12 cellular contexts compared by ENCODE assay signal in the genomic region with DNA sequence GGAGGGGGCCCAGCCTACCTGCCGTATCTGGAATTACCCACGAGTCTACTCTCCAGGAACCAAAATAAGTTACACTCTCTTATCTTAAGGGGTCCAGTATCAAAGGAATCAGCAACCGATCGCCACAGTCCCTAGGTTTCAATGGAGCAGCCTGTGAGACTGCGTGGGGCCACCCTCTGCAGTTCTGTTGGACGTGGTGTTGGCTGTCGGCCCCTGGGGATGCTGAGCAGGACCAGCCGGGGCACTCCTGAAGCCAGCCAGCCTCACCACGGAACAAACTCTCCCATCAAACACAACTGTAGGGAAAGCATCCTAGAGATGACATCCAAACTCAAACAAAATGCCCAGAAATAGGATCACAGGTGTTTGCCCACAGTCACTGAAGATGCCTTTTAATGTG. TPM values are rescaled to one million over a fixed set of nuclear protein-coding genes. Genes with fewer than 3 reads are reported as not detected.
DNase-seq lines count a peak whose midpoint lies in the region; ATAC-seq and TF ChIP-seq lines count a peak whose summit lies in the region.
"Had no signal": no experiment of that assay in that cellular context is flagged by ENCODE, and none has a peak within 500 bp of the region (broad histone marks: within the 10 kb centered on the region; RNA-seq: fewer than 3 reads in every experiment).

No MANE protein-coding gene starts in this region.

- H3K9me3 Mint-ChIP-seq in MCF 10A (ENCODE audit: unreplicated experiment): no peaks in the 10 kb centered on the region
- H3K9me3 Mint-ChIP-seq in activated T-cell treated with anti-CD3 and anti-CD28 coated beads, Interleukin-2, amount 50 U/mL, for 4 hours: no peaks in the 10 kb centered on the region
- H3K9me3 Mint-ChIP-seq: activated T-helper 1 cell treated with anti-CD3 and anti-CD28 coated beads, Interleukin-12 subunit alpha, Interleukin-12 subunit beta, Interleukin-2, Interleukin-4 antibody, amounts not matched to agents 30 ng/mL and 10 ng/mL and 1 ng/mL, durations not matched to agents 14 hours and 24 hours and 36 hours had no signal

- no peaks in the 10 kb centered on the region for H3K27me3 ChIP-seq in sigmoid colon
- H3K27me3 ChIP-seq: brain microvascular endothelial cell had no signal

- no peaks in the 10 kb centered on the region for H3K36me3 ChIP-seq in sigmoid colon
- H3K36me3 ChIP-seq: brain microvascular endothelial cell had no signal

- CTCF ChIA-PET in MCF 10A (lab: Yijun Ruan, JAX): interaction anchor here (0.7 to 1.1 kb wide), 3 partner anchors 50 to 183 kb away, joined by 3 to 5 read pairs (median 4); no protein-coding TSS in a partner anchor

- 82 to 87% methylated on average over 9 of the region's 9 CpGs for WGBS in sigmoid colon, 2 donors

- no peaks in the 10 kb centered on the region for H3K27me3 Mint-ChIP-seq in MCF 10A (ENCODE audit: insufficient read depth, unreplicated experiment)
- H3K27me3 Mint-ChIP-seq in activated T-cell treated with anti-CD3 and anti-CD28 coated beads, Interleukin-2, amount 50 U/mL, for 4 hours (ENCODE audit: low read depth): no peaks in the 10 kb centered on the region

- H3K4me3 ChIP-seq in sigmoid colon: peak overlapping the region in 2 of 4 donors; percentile 1 to 6

- TF ChIP-seq CTCF in 22Rv1 (IDR thresholded peaks at IDR 0.05) (no peak), MCF 10A (IDR thresholded peaks at IDR 0.05; ENCODE audit: unreplicated experiment) (no peak), sigmoid colon (IDR thresholded peaks at IDR 0.05) (no peak)

- intact Hi-C loops in MCF 10A (cut with micrococcal nuclease): loop anchor here (5.0 kb wide), 2 partner anchors 51 to 106 kb away; no protein-coding TSS in a partner anchor
- intact Hi-C loops in left ventricle myocardium superior (cut with micrococcal nuclease): loop anchor here (5.0 kb wide), 1 partner anchor 51 kb away; no protein-coding TSS in a partner anchor
- intact Hi-C loops in sigmoid colon (cut with DNase I): loop anchor here (5.0 kb wide), 1 partner anchor 46 kb away; no protein-coding TSS in a partner anchor

- H3K27ac Mint-ChIP-seq in MCF 10A (ENCODE audit: low read depth, unreplicated experiment): peak overlapping the region; percentile 28
- H3K27ac Mint-ChIP-seq: activated T-helper 1 cell treated with anti-CD3 and anti-CD28 coated beads, Interleukin-12 subunit alpha, Interleukin-12 subunit beta, Interleukin-2, Interleukin-4 antibody, amounts not matched to agents 30 ng/mL and 10 ng/mL and 1 ng/mL, durations not matched to agents 14 hours and 24 hours and 36 hours had no signal

- peak overlapping the region; percentile 78 for H3K27ac ChIP-seq in 22Rv1
- H3K27ac ChIP-seq in sigmoid colon: peak overlapping the region; percentile 49 to 76 (median 68)
- H3K27ac ChIP-seq: brain microvascular endothelial cell had no signal

- no peaks in the 10 kb centered on the region for H3K36me3 Mint-ChIP-seq in MCF 10A (ENCODE audit: insufficient read depth, unreplicated experiment)
- no peaks in the 10 kb centered on the region for H3K36me3 Mint-ChIP-seq in activated T-cell treated with anti-CD3 and anti-CD28 coated beads, Interleukin-2, amount 50 U/mL, for 4 hours (ENCODE audit: insufficient read depth)

- TF ChIP-seq POLR2A in sigmoid colon (IDR thresholded peaks at IDR 0.05): no peak

- ATAC-seq in left ventricle myocardium superior: peak; percentile 55
- ATAC-seq in activated T-cell treated with anti-CD3 and anti-CD28 coated beads, Interleukin-2, amount 50 U/mL, for 4 hours: no peak

- BruUV-seq in MCF 10A (replicated peaks; lab: Mats Ljungman, UMichigan): no TSS peak

- H3K4me3 Mint-ChIP-seq in MCF 10A (ENCODE audit: unreplicated experiment): peak overlapping the region; percentile 67
- no peak overlapping the region for H3K4me3 Mint-ChIP-seq in activated T-cell treated with anti-CD3 and anti-CD28 coated beads, Interleukin-2, amount 50 U/mL, for 4 hours
- H3K4me3 Mint-ChIP-seq: activated T-helper 1 cell treated with anti-CD3 and anti-CD28 coated beads, Interleukin-12 subunit alpha, Interleukin-12 subunit beta, Interleukin-2, Interleukin-4 antibody, amounts not matched to agents 30 ng/mL and 10 ng/mL and 1 ng/mL, durations not matched to agents 14 hours and 24 hours and 36 hours had no signal

- no peak for TF ChIP-seq EP300 in sigmoid colon (IDR thresholded peaks at IDR 0.05)

- no peak for DNase-seq in MCF 10A (ENCODE audit: unreplicated experiment)
- peak; percentile 57 for DNase-seq in left ventricle myocardium superior
- DNase-seq in sigmoid colon: no peak
- no peak for DNase-seq in T1000 (lab: John Stamatoyannopoulos, UW)
- DNase-seq in stimulated activated CD4-positive, alpha-beta T cell treated with anti-CD3 and anti-CD28 coated beads, Interleukin-1b, Interleukin-23, amount 100 ng/mL, for 48 hours: no peak
- DNase-seq in activated T-cell treated with anti-CD3 and anti-CD28 coated beads, Interleukin-2, amount 50 U/mL, for 4 hours: no peak
- no peak for DNase-seq in amniotic stem cell (lab: John Stamatoyannopoulos, UW)
- DNase-seq: brain microvascular endothelial cell, erythroblast, NCI-H2107 had no signal

- H3K9me3 ChIP-seq in sigmoid colon: no peaks in the 10 kb centered on the region

- peaks cover 0 to 49% (median 30%) of the 10 kb centered on the region in 4 donors for H3K4me1 ChIP-seq in sigmoid colon

- peaks cover 39% of the 10 kb centered on the region for H3K4me1 Mint-ChIP-seq in MCF 10A (ENCODE audit: insufficient read depth, unreplicated experiment)
- H3K4me1 Mint-ChIP-seq in activated T-cell treated with anti-CD3 and anti-CD28 coated beads, Interleukin-2, amount 50 U/mL, for 4 hours (ENCODE audit: low read depth): no peaks in the 10 kb centered on the region

- POLR2A ChIA-PET in MCF 10A (lab: Yijun Ruan, JAX): interaction anchor here (0.6 to 4.9 kb wide), 21 partner anchors 9 to 420 kb away, joined by 3 to 37 read pairs (median 6); no protein-coding TSS in a partner anchor

RNA-seq across cellular contexts. Expression of a gene that starts 25.5 kb away (rescaled TPM):
- total RNA-seq in MCF 10A (2022): 94.5 and 105 TPM in 2 replicates
- 808 TPM for total RNA-seq in left ventricle myocardium superior
- total RNA-seq in sigmoid colon: 100 to 1,000 TPM in 1 of 4 donors, 10 to 100 TPM in 3; 41.9 to 127 (median 73.9) TPM
- 10 to 100 TPM; 46.8 to 49.5 (median 47.9) TPM for polyA plus RNA-seq in sigmoid colon
- 10 to 100 TPM; 68.1 to 83.2 (median 76.2) TPM for total RNA-seq in activated T-cell treated with anti-CD3 and anti-CD28 coated beads, Interleukin-2, amount 50 U/mL, for 4 hours
